Comparison of ENCODE assay signal across 23 cellular contexts in the genomic region with DNA sequence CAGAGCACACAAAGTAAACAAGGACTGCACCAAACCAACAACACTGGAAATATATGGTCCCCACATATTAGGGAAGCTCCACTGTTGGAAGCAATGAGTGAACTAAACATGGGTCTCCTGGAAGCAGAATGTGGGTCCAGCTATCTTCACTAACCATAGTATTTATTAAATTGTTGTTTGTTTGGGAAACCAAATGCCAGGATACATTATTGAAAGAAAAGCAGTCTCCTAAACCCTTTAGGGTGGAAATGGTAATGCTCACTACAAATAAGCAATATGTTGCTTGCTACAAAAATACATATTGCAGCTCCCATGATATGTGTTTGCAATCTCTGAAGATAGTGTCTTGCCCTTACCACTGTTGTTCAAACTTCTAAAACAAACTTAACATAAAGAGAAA. TPM values are rescaled to one million over a fixed set of nuclear protein-coding genes. Genes with fewer than 3 reads are reported as not detected.
A peak's percentile ranks its signal among the peaks of the same experiment; 100 is the strongest.
DNase-seq lines count a peak whose midpoint lies in the region; ATAC-seq, FAIRE-seq and TF ChIP-seq lines count a peak whose summit lies in the region.
"Had no signal": no experiment of that assay in that cellular context is flagged by ENCODE, and none has a peak within 500 bp of the region (broad histone marks: within the 10 kb centered on the region; RNA-seq: fewer than 3 reads in every experiment).

No MANE protein-coding gene starts in this region.

- H3K4me1 ChIP-seq in left ventricle myocardium inferior (peaks cover 34% of the 10 kb centered on the region), esophagus muscularis mucosa (peaks cover 0 to 56% (median 38%) of the 10 kb centered on the region in 4 donors), psoas muscle (no peaks in the 10 kb centered on the region), breast epithelium (no peaks in the 10 kb centered on the region)

- H3K27ac ChIP-seq in left ventricle myocardium inferior (replicated peaks) (peak overlapping the region; percentile 96), esophagus muscularis mucosa (replicated peaks in 1 of 4) (peak overlapping the region; percentile 93 to 97 (median 94)), psoas muscle (no peak overlapping the region), breast epithelium (no peak overlapping the region)
- H3K27ac ChIP-seq: A549 had no signal

- FAIRE-seq in frontal cortex (lab: Jason Lieb, UNC): no peak
- FAIRE-seq: A549, endometrium, H1 had no signal

- H3K9me3 ChIP-seq in left ventricle myocardium inferior (replicated peaks) (no peaks in the 10 kb centered on the region), esophagus muscularis mucosa (no peaks in the 10 kb centered on the region), psoas muscle (no peaks in the 10 kb centered on the region), breast epithelium (no peaks in the 10 kb centered on the region)
- H3K9me3 ChIP-seq: A549 had no signal

- H3K36me3 ChIP-seq in left ventricle myocardium inferior (no peaks in the 10 kb centered on the region), esophagus muscularis mucosa (no peaks in the 10 kb centered on the region), psoas muscle (ENCODE audit: insufficient read depth in 1 of 2, low read depth in 1 of 2) (no peaks in the 10 kb centered on the region), breast epithelium (no peaks in the 10 kb centered on the region)

- ATAC-seq in psoas muscle: no peak
- ATAC-seq in GM19395 (IDR thresholded peaks at IDR 0.05; ENCODE audit: unreplicated experiment): no peak
- ATAC-seq: A549; activated CD4-positive, alpha-beta T cell treated with anti-CD3 and anti-CD28 coated beads for 36 hours; sciatic nerve had no signal

- H3K27me3 ChIP-seq in left ventricle myocardium inferior (ENCODE audit: low read depth) (no peaks in the 10 kb centered on the region), esophagus muscularis mucosa (no peaks in the 10 kb centered on the region), psoas muscle (ENCODE audit: insufficient read depth in 3 of 3, low read length in 2 of 3) (no peaks in the 10 kb centered on the region), breast epithelium (no peaks in the 10 kb centered on the region)

- no peak for DNase-seq in left ventricle myocardium inferior
- DNase-seq in cardiac septum (ENCODE audit: low spot score): no peak
- no peak for DNase-seq in esophagus muscularis mucosa (ENCODE audit: extremely low spot score)
- no peak for DNase-seq in psoas muscle
- DNase-seq in activated naive CD4-positive, alpha-beta T cell treated with anti-CD3 and anti-CD28 coated beads, Interleukin-2, amount 50 U/mL, for 16 hours: no peak
- no peak for DNase-seq in frontal cortex (ENCODE audit: low spot score in 2 of 2)
- no peak for DNase-seq in breast epithelium (ENCODE audit: low spot score in 2 of 2)
- DNase-seq: activated CD4-positive, alpha-beta T cell treated with anti-CD3 and anti-CD28 coated beads for 36 hours; activated CD8-positive, alpha-beta memory T cell treated with anti-CD3 and anti-CD28 coated beads, Interleukin-2, amount 50 U/mL, for 4 hours; activated gamma-delta T cell; amygdala; CD4-positive, alpha-beta T cell; cerebellar nuclear complex; midbrain; NCI-H1417 treated with DMSO at 0.1 percent for 48 hours; NCI-H2227 treated with DMSO at 0.1 percent for 48 hours; NK-92 treated with Interleukin-12 subunit alpha and Interleukin-12 subunit beta, amount 100 ng/mL, for 24 hours; stimulated activated CD4-positive, alpha-beta T cell treated with anti-CD3 and anti-CD28 coated beads, Interleukin-2, amount 100 ng/mL, for 48 hours had no signal

- intact Hi-C loops in left ventricle myocardium inferior (cut with micrococcal nuclease) (no loop called here), cardiac septum (cut with DNase I) (no loop called here), esophagus muscularis mucosa (cut with DNase I) (no loop called here), psoas muscle (cut with DNase I) (loop anchor here in 1 of 2 donors (10.0 kb wide), 1 partner anchor 95 kb away; no protein-coding TSS in a partner anchor), breast epithelium (cut with DNase I; ENCODE audit: low total_unique reads) (no loop called here)

- TF ChIP-seq EP300 in esophagus muscularis mucosa (IDR thresholded peaks at IDR 0.05): no peak

- TF ChIP-seq CTCF in left ventricle myocardium inferior (IDR thresholded peaks at IDR 0.05; ENCODE audit: borderline replicate concordance) (no peak), esophagus muscularis mucosa (IDR thresholded peaks at IDR 0.05) (no peak), psoas muscle (IDR thresholded peaks at IDR 0.05) (no peak), breast epithelium (IDR thresholded peaks at IDR 0.05) (no peak)

- no peak for TF ChIP-seq POLR2A in esophagus muscularis mucosa (IDR thresholded peaks at IDR 0.05; ENCODE audit: low read depth)
- TF ChIP-seq POLR2A in breast epithelium (IDR thresholded peaks at IDR 0.05): no peak

- H3K4me3 ChIP-seq in left ventricle myocardium inferior: peak overlapping the region; percentile 85
- peak overlapping the region; percentile 71 to 80 (median 79) for H3K4me3 ChIP-seq in esophagus muscularis mucosa
- peak overlapping the region; percentile 81 for H3K4me3 ChIP-seq in psoas muscle
- peak overlapping the region in 1 of 3 donors; percentile 67 for H3K4me3 ChIP-seq in breast epithelium
- H3K4me3 ChIP-seq: A549 had no signal

RNA-seq across cellular contexts. Expression of a gene that starts 2.2 kb away (rescaled TPM):
- total RNA-seq in left ventricle myocardium inferior (9.7 TPM), cardiac septum (5.2 TPM), esophagus muscularis mucosa (10 to 100 TPM; 34.5 to 58.8 (median 48.5) TPM), psoas muscle (10 to 100 TPM in 1 of 4 donors, 1 to 10 TPM in 3; 2.2 to 10.2 (median 5.2) TPM), frontal cortex (78.7 TPM), breast epithelium (10 to 100 TPM in 1 of 3 donors, 1 to 10 TPM in 2; 5.6 to 33.3 (median 7.9) TPM)
- polyA plus RNA-seq in psoas muscle: 1 to 10 TPM; 1.3 to 1.8 (median 1.7) TPM
- total RNA-seq: activated CD4-positive, alpha-beta T cell treated with anti-CD3 and anti-CD28 coated beads for 36 hours had no signal
- polyA plus RNA-seq: A549 had no signal

Comparison
In these comparisons a context has a peak if more than half of its experiments do, and no peak if none do; other contexts are left out.
1. H3K27ac ChIP-seq: peak in left ventricle myocardium inferior (single experiment) and esophagus muscularis mucosa (4 of 4); none in psoas muscle (single experiment) and breast epithelium (0 of 2).